ENCODE assay signal across 8 cellular contexts in the genomic region with DNA sequence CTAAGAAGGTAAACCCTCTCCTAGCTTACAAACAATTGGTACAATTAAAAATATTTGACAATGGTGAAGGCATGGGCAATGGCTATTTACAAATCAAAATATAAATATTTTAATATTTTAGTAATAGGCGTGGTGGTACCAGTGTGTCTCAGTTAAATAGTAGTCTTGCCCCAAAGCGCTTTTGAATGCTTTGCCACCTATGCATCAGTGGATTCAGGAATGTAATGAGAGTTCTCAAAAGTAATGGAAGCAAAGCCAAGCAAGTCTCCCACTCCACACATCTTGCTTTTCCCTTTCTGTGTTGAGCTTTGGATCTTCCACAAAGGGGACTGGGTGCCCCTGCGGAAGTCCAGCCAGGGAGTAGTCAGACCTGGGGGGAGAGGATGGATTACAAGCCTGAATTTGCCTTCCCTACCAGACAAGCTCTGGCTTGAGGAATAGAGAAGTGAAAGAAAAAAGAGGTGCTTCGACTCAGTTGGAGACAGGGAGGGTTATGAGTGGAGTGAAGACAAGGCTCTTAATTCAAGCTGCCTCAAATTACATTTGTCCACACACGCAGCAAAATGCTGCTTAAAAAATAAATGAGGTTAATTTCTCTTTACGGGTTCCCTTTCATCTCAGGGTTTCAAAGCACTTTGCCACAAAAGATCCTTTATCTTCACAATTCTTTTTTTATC. TPM values are rescaled to one million over a fixed set of nuclear protein-coding genes. Genes with fewer than 3 reads are reported as not detected.
A peak's percentile ranks its signal among the peaks of the same experiment; 100 is the strongest.
DNase-seq lines count a peak whose midpoint lies in the region; ATAC-seq and TF ChIP-seq lines count a peak whose summit lies in the region.

No MANE protein-coding gene starts in this region.

- H3K79me2 ChIP-seq in ACC112 (ENCODE audit: control insufficient read depth, insufficient read depth, low read length, unreplicated experiment), result no peaks in the 10 kb centered on the region

- peak; percentile 16 for DNase-seq in Jurkat, Clone E6-1 (ENCODE audit: low read depth, low spot score)
- peak; percentile 18 to 32 for DNase-seq in cardiac fibroblast (ENCODE audit: low read depth in 2 of 2)
- no peak for DNase-seq in memory B cell (ENCODE audit: low spot score in 2 of 2)
- DNase-seq in omental fat pad (ENCODE audit: low spot score), result no peak
- no peak for DNase-seq in DMS79 (lab: John Stamatoyannopoulos, UW)
- DNase-seq in hypothalamus (lab: John Stamatoyannopoulos, UW), result no peak

- no peak overlapping the region for H3K4me3 Mint-ChIP-seq in memory B cell

- no peak overlapping the region for H3K27ac Mint-ChIP-seq in memory B cell

- no peak for TF ChIP-seq CTCF in cardiac fibroblast (IDR thresholded peaks at IDR 0.05; ENCODE audit: low read depth, low read length)
- no peak for TF ChIP-seq CTCF in omental fat pad (IDR thresholded peaks at IDR 0.05)

- H3K4me3 ChIP-seq in ACC112 (ENCODE audit: low read depth, low read length), result no peak overlapping the region
- H3K4me3 ChIP-seq in Jurkat, Clone E6-1 (ENCODE audit: low read length), result no peak overlapping the region
- H3K4me3 ChIP-seq in cardiac fibroblast (replicated peaks in 1 of 2; ENCODE audit: low read depth in 2 of 2, low read length in 2 of 2), result no peak overlapping the region

- no peaks in the 10 kb centered on the region for H3K36me3 Mint-ChIP-seq in memory B cell

- no peaks in the 10 kb centered on the region for H3K9me3 Mint-ChIP-seq in memory B cell

- ATAC-seq in memory B cell (ENCODE audit: low read depth) (peak; percentile 40), omental fat pad (ENCODE audit: low FRiP score) (no peak), HG02981 (IDR thresholded peaks at IDR 0.05; ENCODE audit: unreplicated experiment) (no peak)

- peak overlapping the region; percentile 79 for H2AFZ ChIP-seq in ACC112 (ENCODE audit: low read length, unreplicated experiment)

- no peaks in the 10 kb centered on the region for H3K27me3 ChIP-seq in ACC112 (ENCODE audit: insufficient read depth, low read length)

- H3K27ac ChIP-seq in ACC112 (ENCODE audit: low read depth, low read length), result peak overlapping the region; percentile 92

- peaks cover 40% of the 10 kb centered on the region for H3K4me1 ChIP-seq in ACC112 (ENCODE audit: control insufficient read depth, insufficient read depth, low read length, unreplicated experiment)

- peaks cover 17% of the 10 kb centered on the region for H3K4me1 Mint-ChIP-seq in memory B cell

- no peaks in the 10 kb centered on the region for H3K36me3 ChIP-seq in ACC112 (ENCODE audit: insufficient read depth, low read length)

- no peaks in the 10 kb centered on the region for H3K27me3 Mint-ChIP-seq in memory B cell

RNA-seq across cellular contexts. Expression of a gene that starts 48.9 kb away (rescaled TPM):
- polyA plus RNA-seq in Jurkat, Clone E6-1 (2012; ENCODE audit: insufficient read depth, insufficient read length), result 19.0 TPM
- 100 to 1,000 TPM in 1 of 4 donors, 10 to 100 TPM in 3; 25.4 to 101 (median 33.9) TPM for total RNA-seq in omental fat pad

Comparison
In these comparisons a context has a peak if more than half of its experiments do, and no peak if none do; other contexts are left out.
1. DNase-seq: peak in Jurkat, Clone E6-1 (single experiment) and cardiac fibroblast (2 of 2); none in memory B cell (0 of 2), omental fat pad (single experiment), DMS79 (single experiment) and hypothalamus (0 of 51).